In the genomic region with DNA sequence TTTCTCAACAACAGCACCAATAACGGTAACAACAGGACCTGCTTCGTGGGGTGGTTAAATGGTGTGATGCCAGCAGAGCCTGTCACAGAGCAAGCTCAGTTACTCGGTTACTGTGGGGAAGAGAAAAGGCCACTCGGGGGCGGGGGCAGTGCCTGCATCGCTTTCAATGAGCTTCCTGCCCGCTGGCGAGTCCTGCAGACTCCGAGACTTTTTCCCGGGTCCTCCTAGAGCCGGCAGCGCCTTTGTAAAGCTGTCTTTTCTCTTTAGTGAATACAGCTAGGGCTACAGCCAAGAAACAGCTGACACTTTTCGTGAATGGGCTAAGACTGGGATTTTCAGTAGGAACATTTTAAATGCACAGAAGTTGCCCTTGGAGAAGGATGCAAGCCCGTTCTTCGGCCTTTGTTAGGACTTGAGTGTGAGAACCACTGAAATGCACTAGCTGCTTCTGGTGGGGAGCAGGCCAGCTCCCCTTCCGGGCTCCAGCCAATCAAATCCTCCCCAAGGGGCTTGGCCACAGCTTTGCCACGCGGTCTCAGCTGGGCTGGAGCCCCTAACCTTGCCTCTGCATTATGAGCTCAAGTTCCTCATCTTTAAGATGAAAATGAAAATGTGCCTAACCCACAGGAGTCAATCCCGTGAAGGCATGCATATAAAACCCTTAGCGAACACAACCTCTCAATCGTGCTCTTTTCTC, we compare ENCODE assay signal across 13 cellular contexts. TPM values are rescaled to one million over a fixed set of nuclear protein-coding genes. Genes with fewer than 3 reads are reported as not detected.
DNase-seq lines count a peak whose midpoint lies in the region; ATAC-seq lines count a peak whose summit lies in the region.
"Had no signal": no experiment of that assay in that cellular context is flagged by ENCODE, and none has a peak within 500 bp of the region (broad histone marks: within the 10 kb centered on the region; RNA-seq: fewer than 3 reads in every experiment).

No MANE protein-coding gene starts in this region.

- no peak overlapping the region for H3K27ac ChIP-seq in iPS-20b (ENCODE audit: low read length)
- no peak overlapping the region for H3K27ac ChIP-seq in CD8-positive, alpha-beta memory T cell (ENCODE audit: low read depth, low read length)
- H3K27ac ChIP-seq: 22Rv1, VCaP had no signal

- H3K36me3 ChIP-seq in iPS-20b (ENCODE audit: insufficient read depth, low read depth, low read length): no peaks in the 10 kb centered on the region
- H3K36me3 ChIP-seq in skeletal muscle satellite cell (ENCODE audit: insufficient read depth, low read length): no peaks in the 10 kb centered on the region
- H3K36me3 ChIP-seq in CD8-positive, alpha-beta memory T cell (ENCODE audit: insufficient read depth, low read length): no peaks in the 10 kb centered on the region

- H3K27ac Mint-ChIP-seq in CD8-positive, alpha-beta memory T cell: peak overlapping the region in 1 of 8 donors; percentile 74

- no peak for ATAC-seq in GM18867 (IDR thresholded peaks at IDR 0.05; ENCODE audit: unreplicated experiment)
- no peak for ATAC-seq in Right ventricle myocardium inferior

- H3K4me1 Mint-ChIP-seq in CD8-positive, alpha-beta memory T cell: peaks cover 0 to 19% (median 12%) of the 10 kb centered on the region in 3 donors

- H3K4me2 ChIP-seq in skeletal muscle satellite cell (ENCODE audit: low read length): peak overlapping the region; percentile 76

- H3K4me1 ChIP-seq in iPS-20b (ENCODE audit: insufficient read depth, low read length) (peaks cover 34% of the 10 kb centered on the region; the same call in 1 of the 2 replicates), skeletal muscle satellite cell (ENCODE audit: control insufficient read depth, insufficient read depth, low read length) (peaks cover 8% of the 10 kb centered on the region)
- peaks cover 4% of the 10 kb centered on the region for H3K4me1 ChIP-seq in CD8-positive, alpha-beta memory T cell (ENCODE audit: insufficient read depth, low read length)

- H3K27me3 ChIP-seq in iPS-20b (ENCODE audit: insufficient read depth, low read length): peaks cover 78% of the 10 kb centered on the region
- peaks cover 12% of the 10 kb centered on the region for H3K27me3 ChIP-seq in skeletal muscle satellite cell (ENCODE audit: control insufficient read depth, insufficient read depth, low read length)
- peaks cover 8% of the 10 kb centered on the region for H3K27me3 ChIP-seq in CD8-positive, alpha-beta memory T cell (ENCODE audit: insufficient read depth, low read length, poor library complexity, severe bottlenecking)

- H3K9ac ChIP-seq in iPS-20b (ENCODE audit: low read depth, low read length) (peak overlapping the region; percentile 10; the same call in 1 of the 2 replicates), skeletal muscle satellite cell (ENCODE audit: low read depth, low read length) (no peak overlapping the region)

- POLR2A ChIA-PET in CD8-positive, alpha-beta memory T cell (lab: Charles Lee): no interaction called here

- no peaks in the 10 kb centered on the region for H3K9me3 Mint-ChIP-seq in CD8-positive, alpha-beta memory T cell

- no peaks in the 10 kb centered on the region for H3K36me3 Mint-ChIP-seq in CD8-positive, alpha-beta memory T cell

- H3K27me3 Mint-ChIP-seq in CD8-positive, alpha-beta memory T cell: peaks cover 10 to 35% of the 10 kb centered on the region in 2 donors

- peak; percentile 19 for DNase-seq in DMS153 (lab: John Stamatoyannopoulos, UW)
- no peak for DNase-seq in DMS153 treated with DMSO at 0.1 percent for 48 hours (lab: John Stamatoyannopoulos, UW; ENCODE audit: unreplicated experiment)
- DNase-seq in amygdala (lab: John Stamatoyannopoulos, UW): peak in 47 of 56 donors; percentile 6 to 88 (median 54)
- no peak for DNase-seq in CD8-positive, alpha-beta memory T cell
- DNase-seq in Right ventricle myocardium inferior (ENCODE audit: missing footprints): no peak
- DNase-seq: amniotic stem cell had no signal

- peak overlapping the region; percentile 31; the same call in 1 of the 2 replicates for H3K4me3 ChIP-seq in iPS-20b (ENCODE audit: low read length)
- peak overlapping the region; percentile 27 for H3K4me3 ChIP-seq in skeletal muscle satellite cell (ENCODE audit: low read length)
- no peak overlapping the region for H3K4me3 ChIP-seq in CD8-positive, alpha-beta memory T cell (ENCODE audit: low read length)

- peak overlapping the region in 1 of 7 donors; percentile 57 for H3K4me3 Mint-ChIP-seq in CD8-positive, alpha-beta memory T cell

- intact Hi-C loops in Right ventricle myocardium inferior (cut with DNase I): no loop called here

- CTCF ChIA-PET in CD8-positive, alpha-beta memory T cell (lab: Charles Lee): interaction anchor here (1.0 to 1.3 kb wide), 2 partner anchors 45 to 78 kb away, joined by 3 to 4 read pairs; no protein-coding TSS in a partner anchor

- no peaks in the 10 kb centered on the region for H3K9me3 ChIP-seq in iPS-20b (ENCODE audit: insufficient read depth, low read depth, low read length)
- no peaks in the 10 kb centered on the region for H3K9me3 ChIP-seq in skeletal muscle satellite cell (replicated peaks; ENCODE audit: low read length)
- no peaks in the 10 kb centered on the region for H3K9me3 ChIP-seq in CD8-positive, alpha-beta memory T cell (ENCODE audit: low read length)

RNA-seq across cellular contexts. Expression of a gene that starts 23.4 kb away (rescaled TPM):
- total RNA-seq in skeletal muscle satellite cell (2012; rRNA removed): 73.6 and 78.6 TPM in 2 replicates
- 10 to 100 TPM; 64.7 to 67.9 TPM for total RNA-seq in CD8-positive, alpha-beta memory T cell
- polyA plus RNA-seq in CD8-positive, alpha-beta memory T cell: 154 TPM
- total RNA-seq in Right ventricle myocardium inferior: 14.7 TPM

RNA-seq across cellular contexts. Expression of a gene that starts 52.0 kb away (rescaled TPM):
- total RNA-seq in skeletal muscle satellite cell (2012; rRNA removed): not detected in 2 replicates
- total RNA-seq in CD8-positive, alpha-beta memory T cell: not detected
- not detected for polyA plus RNA-seq in CD8-positive, alpha-beta memory T cell
- not detected for total RNA-seq in Right ventricle myocardium inferior
- total RNA-seq: glomerular endothelial cell, MCF 10A had no signal

Comparison
In these comparisons a context has a peak if more than half of its experiments do, and no peak if none do; other contexts are left out.
1. DNase-seq: peak in DMS153 (single experiment) and amygdala (47 of 56); none in DMS153 treated with DMSO at 0.1 percent for 48 hours (single experiment), CD8-positive, alpha-beta memory T cell (0 of 5) and Right ventricle myocardium inferior (single experiment).